Comparison of ENCODE assay signal across 8 cellular contexts in the genomic region with DNA sequence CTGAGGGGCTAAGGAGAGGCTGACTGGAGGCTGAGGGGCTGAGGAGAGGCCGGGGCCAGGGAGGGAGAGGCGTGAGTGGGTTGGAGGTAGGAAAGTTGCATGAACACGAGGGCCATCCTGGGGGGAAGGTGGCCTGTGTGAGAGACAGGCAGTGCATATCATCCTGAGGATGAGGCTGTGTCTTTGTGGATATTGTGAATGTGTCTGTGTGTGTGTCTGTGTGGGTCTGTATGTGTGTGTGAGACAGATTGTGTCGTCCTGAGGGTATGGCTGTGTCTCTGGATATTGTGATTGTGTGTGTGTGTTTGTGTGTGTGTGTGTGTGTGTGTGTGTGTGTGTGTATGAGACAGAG. TPM values are rescaled to one million over a fixed set of nuclear protein-coding genes. Genes with fewer than 3 reads are reported as not detected.
DNase-seq lines count a peak whose midpoint lies in the region; ATAC-seq, FAIRE-seq and TF ChIP-seq lines count a peak whose summit lies in the region.

No MANE protein-coding gene starts in this region.

- H3K4me3 ChIP-seq in CD4-positive, alpha-beta memory T cell (ENCODE audit: low read length in 2 of 2), result peak overlapping the region; percentile 55 to 57
- H3K4me3 ChIP-seq in HepG2 (replicated peaks in 1 of 3; ENCODE audit: insufficient read depth in 1 of 3, low read depth in 2 of 3, low read length in 3 of 3) (peak overlapping the region; percentile 66 to 100 (median 100)), transverse colon (peak overlapping the region; percentile 82 to 93 (median 88))

- H3K36me3 ChIP-seq in CD4-positive, alpha-beta memory T cell (ENCODE audit: insufficient read depth, low read length), result no peaks in the 10 kb centered on the region
- H3K36me3 ChIP-seq in HepG2 (replicated peaks in 1 of 2; ENCODE audit: control insufficient read depth in 1 of 2, insufficient read depth in 2 of 2, low read length in 2 of 2), result no peaks in the 10 kb centered on the region
- H3K36me3 ChIP-seq in transverse colon, result peaks cover 0 to 6% (median 0%) of the 10 kb centered on the region in 4 donors

- peaks cover 0 to 2% of the 10 kb centered on the region in 2 donors for H3K27me3 Mint-ChIP-seq in CD4-positive, alpha-beta memory T cell

- no peaks in the 10 kb centered on the region for H4K20me1 ChIP-seq in HepG2 (ENCODE audit: insufficient read depth, low read length)

- H3K79me2 ChIP-seq in HepG2 (ENCODE audit: insufficient read depth, low read length), result peaks cover 9% of the 10 kb centered on the region

- intact Hi-C loops in CD4-positive, alpha-beta memory T cell (cut with micrococcal nuclease), result loop anchor here (1.0 to 5.0 kb wide), 4 partner anchors 28 to 193 kb away; partner anchors contain the start of genes ZFP28, ZNF470, ZNF583 and ZNF835
- intact Hi-C loops in HepG2 (cut with micrococcal nuclease; ENCODE audit: unreplicated experiment), result no loop called here
- intact Hi-C loops in transverse colon (cut with DNase I; ENCODE audit: low total_unique reads), result no loop called here

- peak overlapping the region; percentile 85 for H3K9ac ChIP-seq in HepG2 (ENCODE audit: insufficient read depth, low read depth, low read length)

- TF ChIP-seq POLR2A in HepG2 (IDR thresholded peaks at IDR 0.05; ENCODE audit: insufficient read depth in 1 of 2, low read depth in 2 of 2, low read length in 2 of 2), result no peak
- no peak for TF ChIP-seq POLR2A in transverse colon (IDR thresholded peaks at IDR 0.05)

- H3K27me3 ChIP-seq in CD4-positive, alpha-beta memory T cell (ENCODE audit: insufficient read depth, low read length), result no peaks in the 10 kb centered on the region
- H3K27me3 ChIP-seq in HepG2 (ENCODE audit: control insufficient read depth in 1 of 2, insufficient read depth in 2 of 2, low read length in 2 of 2) (no peaks in the 10 kb centered on the region; a peak in 1 of 5 replicates), transverse colon (no peaks in the 10 kb centered on the region)

- FAIRE-seq in HepG2 (lab: Jason Lieb, UNC), result peak; percentile 63

- DNase-seq in CD4-positive, alpha-beta memory T cell, result no peak
- DNase-seq in amniotic epithelial cell (ENCODE audit: low read depth) (peak; percentile 16), HepG2 (ENCODE audit: low spot score) (no peak), transverse colon (no peak), SIG-M5 (lab: John Stamatoyannopoulos, UW) (no peak), NCI-H187 (lab: John Stamatoyannopoulos, UW) (no peak), H4 (ENCODE audit: low spot score) (no peak)

- H3K36me3 Mint-ChIP-seq in CD4-positive, alpha-beta memory T cell, result peaks cover 26 to 32% of the 10 kb centered on the region in 2 donors

- peak overlapping the region; percentile 54 to 94 (median 91) for H3K27ac Mint-ChIP-seq in CD4-positive, alpha-beta memory T cell

- peak overlapping the region; percentile 63 for H3K27ac ChIP-seq in CD4-positive, alpha-beta memory T cell (ENCODE audit: low read depth, low read length)
- H3K27ac ChIP-seq in HepG2 (ENCODE audit: extremely low read length, insufficient read depth, low read length) (peak overlapping the region; percentile 48), transverse colon (peak overlapping the region; percentile 59 to 80 (median 76))

- H3K4me1 ChIP-seq in CD4-positive, alpha-beta memory T cell (ENCODE audit: insufficient read depth, low read length), result peaks cover 17% of the 10 kb centered on the region
- peaks cover 17% of the 10 kb centered on the region for H3K4me1 ChIP-seq in HepG2 (ENCODE audit: insufficient read depth, low read length)
- peaks cover 0 to 11% (median 8%) of the 10 kb centered on the region in 4 donors for H3K4me1 ChIP-seq in transverse colon

- H3K9me3 ChIP-seq in CD4-positive, alpha-beta memory T cell (ENCODE audit: control insufficient read depth in 1 of 2, low read length in 2 of 2), result no peaks in the 10 kb centered on the region
- H3K9me3 ChIP-seq in HepG2 (ENCODE audit: low read length) (peaks cover 22% of the 10 kb centered on the region), transverse colon (no peaks in the 10 kb centered on the region)

- CTCF ChIA-PET in CD4-positive, alpha-beta memory T cell (lab: Charles Lee; ENCODE audit: partially characterized antibody), result interaction anchor here (1.3 kb wide), 1 partner anchor 203 kb away, joined by 4 read pairs; the partner anchor contains the start of gene ZNF582
- CTCF ChIA-PET in HepG2 (lab: Yijun Ruan, JAX; ENCODE audit: low intra/inter-chr PET ratio, low total read pairs), result no interaction called here

- peak overlapping the region; percentile 97 for H3K4me2 ChIP-seq in HepG2 (ENCODE audit: low read depth, low read length)

- WGBS in HepG2 (ENCODE audit: low lambda C conversion rate), result 2% methylated on average over 4 of the region's 4 CpGs
- WGBS in transverse colon (ENCODE audit: low coverage in 1 of 2), 2 donors, result 3% methylated on average over 4 of the region's 4 CpGs

- in situ Hi-C loops in HepG2 (cut with HindIII; ENCODE audit: extremely low pct_ligation_motif_present, low pct_unique_long_range_greater_than_20kb), result no loop called here
- in situ Hi-C loops in transverse colon (cut with MboI; ENCODE audit: low pct_ligation_motif_present in 1 of 4, low pct_unique_long_range_greater_than_20kb in 1 of 4, low sequenced_read_pairs in 3 of 4), result no loop called here

- H3K9me3 Mint-ChIP-seq in CD4-positive, alpha-beta memory T cell, result peaks cover 2 to 38% (median 29%) of the 10 kb centered on the region in 8 donors

- TF ChIP-seq CTCF in HepG2 (CRISPR knock-in tag; IDR thresholded peaks at IDR 0.05) (no peak), transverse colon (IDR thresholded peaks at IDR 0.05) (no peak)

- peak overlapping the region; percentile 88 to 98 (median 93) for H3K4me3 Mint-ChIP-seq in CD4-positive, alpha-beta memory T cell

- peaks cover 14 to 22% (median 17%) of the 10 kb centered on the region in 4 donors for H3K4me1 Mint-ChIP-seq in CD4-positive, alpha-beta memory T cell

- BruUV-seq in HepG2 (replicated peaks; lab: Mats Ljungman, UMichigan), result no TSS peak

- POLR2A ChIA-PET in CD4-positive, alpha-beta memory T cell (lab: Charles Lee; ENCODE audit: partially characterized antibody), result interaction anchor here (1.0 to 1.3 kb wide), 2 partner anchors 29 to 202 kb away, joined by 4 to 6 read pairs; partner anchors contain the start of genes ZNF470 and ZNF582
- POLR2A ChIA-PET in HepG2 (lab: Yijun Ruan, JAX), result interaction anchor here (1.0 kb wide), 1 partner anchor 1086 kb away, joined by 3 read pairs; the partner anchor contains the start of gene ZNF551

- peak; percentile 21 for ATAC-seq in HG02981 (IDR thresholded peaks at IDR 0.05; ENCODE audit: unreplicated experiment)
- ATAC-seq in HepG2, result peak; percentile 71

- H2AFZ ChIP-seq in HepG2 (ENCODE audit: low read length), result peak overlapping the region; percentile 78

- TF ChIP-seq RAD21 in HepG2 (CRISPR knock-in tag; IDR thresholded peaks at IDR 0.05), result no peak

- TF ChIP-seq EP300 in HepG2 (IDR thresholded peaks at IDR 0.05; ENCODE audit: low read depth in 2 of 2, low read length in 2 of 2) (no peak), HepG2 (CRISPR knock-in tag; IDR thresholded peaks at IDR 0.05; ENCODE audit: borderline replicate concordance) (no peak), transverse colon (IDR thresholded peaks at IDR 0.05; ENCODE audit: low read depth) (no peak)

RNA-seq across cellular contexts. Expression of gene ZNF71, which starts 0.4 kb away (rescaled TPM):
- total RNA-seq in CD4-positive, alpha-beta memory T cell, result 1 to 10 TPM; 8.2 to 8.3 TPM
- 10 to 100 TPM in 1 of 2 donors, 1 to 10 TPM in 1; 7.1 to 13.7 TPM for polyA plus RNA-seq in CD4-positive, alpha-beta memory T cell
- total RNA-seq in HepG2 (2016; rRNA removed; fragmentation: Illumina TruSeq; extraction: Trizol) (4.4 and 5.8 TPM in 2 replicates), transverse colon (10 to 100 TPM in 1 of 4 donors, 1 to 10 TPM in 3; 4.4 to 10.5 (median 5.6) TPM)
- total RNA-seq in HepG2 (2016; cell fraction: cytosol; rRNA removed; fragmentation: Illumina TruSeq; extraction: Trizol; ENCODE audit: low read depth), result 2.2 and 3.3 TPM in 2 replicates
- 4.4 and 4.6 TPM in 2 replicates for total RNA-seq in HepG2 (2016; cell fraction: insoluble cytoplasmic fraction; rRNA removed; fragmentation: Illumina TruSeq; extraction: Trizol)
- total RNA-seq in HepG2 (2016; cell fraction: membrane; rRNA removed; fragmentation: Illumina TruSeq; extraction: Trizol), result 6.2 and 6.5 TPM in 2 replicates
- 3.7 and 4.3 TPM in 2 replicates for total RNA-seq in HepG2 (2016; cell fraction: nucleus; rRNA removed; fragmentation: Illumina TruSeq; extraction: Trizol)
- polyA plus RNA-seq in HepG2 (2011; rRNA removed), result 2.2 and 3.2 TPM in 2 replicates
- 2.3 and 2.8 TPM in 2 replicates for polyA plus RNA-seq in HepG2 (2011; cell fraction: cytosol; rRNA removed)
- 4.6 and 4.7 TPM in 2 replicates for polyA plus RNA-seq in HepG2 (2011; cell fraction: nucleus; rRNA removed)
- polyA plus RNA-seq in HepG2 (2012), result 1.5 and 2.0 TPM in 2 replicates
- 2.9 and 3.4 TPM in 2 replicates for polyA plus RNA-seq in HepG2 (2016; cell fraction: cytosol; fragmentation: Illumina TruSeq; extraction: Trizol; ENCODE audit: low read depth)
- 3.5 and 3.9 TPM in 2 replicates for polyA plus RNA-seq in HepG2 (2016; cell fraction: insoluble cytoplasmic fraction; fragmentation: Illumina TruSeq; extraction: Trizol; ENCODE audit: low read depth)
- polyA plus RNA-seq in HepG2 (2016; cell fraction: membrane; fragmentation: Illumina TruSeq; extraction: Trizol; ENCODE audit: low read depth), result 4.7 and 4.8 TPM in 2 replicates
- polyA plus RNA-seq in HepG2 (2016; cell fraction: nucleus; fragmentation: Illumina TruSeq; extraction: Trizol; ENCODE audit: insufficient read depth, low read depth), result 3.1 and 3.3 TPM in 2 replicates
- 4.3 and 8.0 TPM in 2 replicates for polyA minus RNA-seq in HepG2 (2011; rRNA and poly(A)+ RNA removed; ENCODE audit: low replicate concordance)
- polyA minus RNA-seq in HepG2 (2011; cell fraction: cytosol; rRNA and poly(A)+ RNA removed), result 1.8 and 2.3 TPM in 2 replicates
- polyA minus RNA-seq in HepG2 (2011; cell fraction: nucleus; rRNA and poly(A)+ RNA removed), result 8.1 and 9.6 TPM in 2 replicates
- 11.5 and 13.2 TPM in 2 replicates for total RNA-seq in H4 (2014; rRNA removed; shearing (Covaris generic))

RNA-seq across cellular contexts. Expression of gene ZNF470, which starts 28.3 kb away (rescaled TPM):
- 1 to 10 TPM; 4.9 to 5.0 TPM for total RNA-seq in CD4-positive, alpha-beta memory T cell
- 1 to 10 TPM; 1.2 to 2.7 TPM for polyA plus RNA-seq in CD4-positive, alpha-beta memory T cell
- total RNA-seq in HepG2 (2016; rRNA removed; fragmentation: Illumina TruSeq; extraction: Trizol) (not detected in 2 replicates), transverse colon (1 to 10 TPM in 3 of 4 donors, under 1 TPM in 1; 0.37 to 5.6 (median 1.5) TPM)
- not detected in 2 replicates for total RNA-seq in HepG2 (2016; cell fraction: cytosol; rRNA removed; fragmentation: Illumina TruSeq; extraction: Trizol; ENCODE audit: low read depth)
- not detected in 2 replicates for total RNA-seq in HepG2 (2016; cell fraction: insoluble cytoplasmic fraction; rRNA removed; fragmentation: Illumina TruSeq; extraction: Trizol)
- not detected in 2 replicates for total RNA-seq in HepG2 (2016; cell fraction: membrane; rRNA removed; fragmentation: Illumina TruSeq; extraction: Trizol)
- total RNA-seq in HepG2 (2016; cell fraction: nucleus; rRNA removed; fragmentation: Illumina TruSeq; extraction: Trizol), result not detected in 2 replicates
- not detected in 2 replicates for polyA plus RNA-seq in HepG2 (2011; rRNA removed)
- not detected in 2 replicates for polyA plus RNA-seq in HepG2 (2011; cell fraction: cytosol; rRNA removed)
- polyA plus RNA-seq in HepG2 (2011; cell fraction: nucleus; rRNA removed), result not detected in 2 replicates
- polyA plus RNA-seq in HepG2 (2012), result not detected in 2 replicates
- not detected in 2 replicates for polyA plus RNA-seq in HepG2 (2016; cell fraction: cytosol; fragmentation: Illumina TruSeq; extraction: Trizol; ENCODE audit: low read depth)
- polyA plus RNA-seq in HepG2 (2016; cell fraction: insoluble cytoplasmic fraction; fragmentation: Illumina TruSeq; extraction: Trizol; ENCODE audit: low read depth), result not detected in 2 replicates
- polyA plus RNA-seq in HepG2 (2016; cell fraction: membrane; fragmentation: Illumina TruSeq; extraction: Trizol; ENCODE audit: low read depth), result not detected in 2 replicates
- polyA plus RNA-seq in HepG2 (2016; cell fraction: nucleus; fragmentation: Illumina TruSeq; extraction: Trizol; ENCODE audit: insufficient read depth, low read depth), result not detected in 2 replicates
- polyA minus RNA-seq in HepG2 (2011; rRNA and poly(A)+ RNA removed; ENCODE audit: low replicate concordance), result 0.06 TPM in 1 of 2 replicates, not detected in the other
- polyA minus RNA-seq in HepG2 (2011; cell fraction: cytosol; rRNA and poly(A)+ RNA removed), result not detected in 2 replicates
- 0.12 TPM in 1 of 2 replicates, not detected in the other for polyA minus RNA-seq in HepG2 (2011; cell fraction: nucleus; rRNA and poly(A)+ RNA removed)
- 0.68 and 1.6 TPM in 2 replicates for total RNA-seq in H4 (2014; rRNA removed; shearing (Covaris generic))

RNA-seq across cellular contexts. Expression of gene SMIM17, which starts 47.4 kb away (rescaled TPM):
- not detected for total RNA-seq in CD4-positive, alpha-beta memory T cell
- not detected for polyA plus RNA-seq in CD4-positive, alpha-beta memory T cell
- total RNA-seq in HepG2 (2016; rRNA removed; fragmentation: Illumina TruSeq; extraction: Trizol) (0.49 and 0.53 TPM in 2 replicates), transverse colon (not detected)
- not detected in 2 replicates for total RNA-seq in HepG2 (2016; cell fraction: cytosol; rRNA removed; fragmentation: Illumina TruSeq; extraction: Trizol; ENCODE audit: low read depth)
- total RNA-seq in HepG2 (2016; cell fraction: insoluble cytoplasmic fraction; rRNA removed; fragmentation: Illumina TruSeq; extraction: Trizol), result 0.28 and 0.42 TPM in 2 replicates
- total RNA-seq in HepG2 (2016; cell fraction: membrane; rRNA removed; fragmentation: Illumina TruSeq; extraction: Trizol), result 0.22 and 0.28 TPM in 2 replicates
- total RNA-seq in HepG2 (2016; cell fraction: nucleus; rRNA removed; fragmentation: Illumina TruSeq; extraction: Trizol), result 0.60 and 0.75 TPM in 2 replicates
- polyA plus RNA-seq in HepG2 (2011; rRNA removed), result 0.16 and 0.21 TPM in 2 replicates
- polyA plus RNA-seq in HepG2 (2011; cell fraction: cytosol; rRNA removed), result 0.21 TPM in 1 of 2 replicates, not detected in the other
- polyA plus RNA-seq in HepG2 (2011; cell fraction: nucleus; rRNA removed), result 0.59 TPM in 1 of 2 replicates, not detected in the other
- polyA plus RNA-seq in HepG2 (2012), result 0.27 and 0.55 TPM in 2 replicates
- 0.32 TPM in 1 of 2 replicates, not detected in the other for polyA plus RNA-seq in HepG2 (2016; cell fraction: cytosol; fragmentation: Illumina TruSeq; extraction: Trizol; ENCODE audit: low read depth)
- 0.54 and 0.95 TPM in 2 replicates for polyA plus RNA-seq in HepG2 (2016; cell fraction: insoluble cytoplasmic fraction; fragmentation: Illumina TruSeq; extraction: Trizol; ENCODE audit: low read depth)
- polyA plus RNA-seq in HepG2 (2016; cell fraction: membrane; fragmentation: Illumina TruSeq; extraction: Trizol; ENCODE audit: low read depth), result 0.35 TPM in 1 of 2 replicates, not detected in the other
- 1.1 and 2.3 TPM in 2 replicates for polyA plus RNA-seq in HepG2 (2016; cell fraction: nucleus; fragmentation: Illumina TruSeq; extraction: Trizol; ENCODE audit: insufficient read depth, low read depth)
- not detected in 2 replicates for polyA minus RNA-seq in HepG2 (2011; rRNA and poly(A)+ RNA removed; ENCODE audit: low replicate concordance)
- polyA minus RNA-seq in HepG2 (2011; cell fraction: cytosol; rRNA and poly(A)+ RNA removed), result not detected in 2 replicates
- not detected in 2 replicates for polyA minus RNA-seq in HepG2 (2011; cell fraction: nucleus; rRNA and poly(A)+ RNA removed)
- not detected in 2 replicates for total RNA-seq in H4 (2014; rRNA removed; shearing (Covaris generic))

RNA-seq across cellular contexts. Expression of gene ZFP28, which starts 56.8 kb away (rescaled TPM):
- total RNA-seq in CD4-positive, alpha-beta memory T cell, result 1 to 10 TPM; 8.3 to 8.8 TPM
- 1 to 10 TPM; 1.5 to 3.0 TPM for polyA plus RNA-seq in CD4-positive, alpha-beta memory T cell
- total RNA-seq in HepG2 (2016; rRNA removed; fragmentation: Illumina TruSeq; extraction: Trizol) (not detected in 2 replicates), transverse colon (1 to 10 TPM in 3 of 4 donors, under 1 TPM in 1; 0.20 to 5.4 (median 2.2) TPM)
- total RNA-seq in HepG2 (2016; cell fraction: cytosol; rRNA removed; fragmentation: Illumina TruSeq; extraction: Trizol; ENCODE audit: low read depth), result not detected in 2 replicates
- not detected in 2 replicates for total RNA-seq in HepG2 (2016; cell fraction: insoluble cytoplasmic fraction; rRNA removed; fragmentation: Illumina TruSeq; extraction: Trizol)
- total RNA-seq in HepG2 (2016; cell fraction: membrane; rRNA removed; fragmentation: Illumina TruSeq; extraction: Trizol), result not detected in 2 replicates
- total RNA-seq in HepG2 (2016; cell fraction: nucleus; rRNA removed; fragmentation: Illumina TruSeq; extraction: Trizol), result not detected in 2 replicates
- not detected in 2 replicates for polyA plus RNA-seq in HepG2 (2011; rRNA removed)
- not detected in 2 replicates for polyA plus RNA-seq in HepG2 (2011; cell fraction: cytosol; rRNA removed)
- not detected in 2 replicates for polyA plus RNA-seq in HepG2 (2011; cell fraction: nucleus; rRNA removed)
- not detected in 2 replicates for polyA plus RNA-seq in HepG2 (2012)
- not detected in 2 replicates for polyA plus RNA-seq in HepG2 (2016; cell fraction: cytosol; fragmentation: Illumina TruSeq; extraction: Trizol; ENCODE audit: low read depth)
- polyA plus RNA-seq in HepG2 (2016; cell fraction: insoluble cytoplasmic fraction; fragmentation: Illumina TruSeq; extraction: Trizol; ENCODE audit: low read depth), result not detected in 2 replicates
- not detected in 2 replicates for polyA plus RNA-seq in HepG2 (2016; cell fraction: membrane; fragmentation: Illumina TruSeq; extraction: Trizol; ENCODE audit: low read depth)
- polyA plus RNA-seq in HepG2 (2016; cell fraction: nucleus; fragmentation: Illumina TruSeq; extraction: Trizol; ENCODE audit: insufficient read depth, low read depth), result not detected in 2 replicates
- not detected in 2 replicates for polyA minus RNA-seq in HepG2 (2011; rRNA and poly(A)+ RNA removed; ENCODE audit: low replicate concordance)
- not detected in 2 replicates for polyA minus RNA-seq in HepG2 (2011; cell fraction: cytosol; rRNA and poly(A)+ RNA removed)
- polyA minus RNA-seq in HepG2 (2011; cell fraction: nucleus; rRNA and poly(A)+ RNA removed), result not detected in 2 replicates
- 3.9 and 4.7 TPM in 2 replicates for total RNA-seq in H4 (2014; rRNA removed; shearing (Covaris generic))
